ENCODE assay signal across 8 cellular contexts in genomic region chr15:75178171-75178937, GRCh38. TPM values are rescaled to one million over a fixed set of nuclear protein-coding genes. Genes with fewer than 3 reads are reported as not detected.
DNase-seq lines count a peak whose midpoint lies in the region; ATAC-seq and TF ChIP-seq lines count a peak whose summit lies in the region.

No MANE protein-coding gene starts in this region.

- intact Hi-C loops in activated T-helper 1 cell treated with anti-CD3 and anti-CD28 coated beads, Interleukin-12 subunit alpha, Interleukin-12 subunit beta, Interleukin-2, Interleukin-4 antibody, amounts not matched to agents 30 ng/mL and 10 ng/mL and 1 ng/mL, durations not matched to agents 14 hours and 24 hours and 36 hours (cut with micrococcal nuclease) = loop anchor here (2.0 kb wide), 1 partner anchor 22 kb away; the partner anchor contains the start of gene C15orf39
- intact Hi-C loops in spleen (cut with DNase I; ENCODE audit: low total_unique reads) = no loop called here

- H3K27me3 ChIP-seq in spleen (replicated peaks in 1 of 7) = peaks cover 0 to 35% (median 5%) of the 10 kb centered on the region in 7 donors

- H3K4me3 Mint-ChIP-seq in activated T-helper 1 cell treated with anti-CD3 and anti-CD28 coated beads, Interleukin-12 subunit alpha, Interleukin-12 subunit beta, Interleukin-2, Interleukin-4 antibody, amounts not matched to agents 30 ng/mL and 10 ng/mL and 1 ng/mL, durations not matched to agents 14 hours and 24 hours and 36 hours = no peak overlapping the region

- H3K9me3 ChIP-seq in spleen = no peaks in the 10 kb centered on the region

- peak; percentile 45 for ATAC-seq in HG02759 (IDR thresholded peaks at IDR 0.05; ENCODE audit: unreplicated experiment)
- ATAC-seq in GM19351 (IDR thresholded peaks at IDR 0.05; ENCODE audit: unreplicated experiment) = no peak

- peaks cover 39% of the 10 kb centered on the region for H3K27me3 Mint-ChIP-seq in activated T-helper 1 cell treated with anti-CD3 and anti-CD28 coated beads, Interleukin-12 subunit alpha, Interleukin-12 subunit beta, Interleukin-2, Interleukin-4 antibody, amounts not matched to agents 30 ng/mL and 10 ng/mL and 1 ng/mL, durations not matched to agents 14 hours and 24 hours and 36 hours (ENCODE audit: insufficient read depth)

- DNase-seq in activated T-helper 1 cell treated with anti-CD3 and anti-CD28 coated beads, Interleukin-12 subunit alpha, Interleukin-12 subunit beta, Interleukin-2, Interleukin-4 antibody, amounts not matched to agents 30 ng/mL and 10 ng/mL and 1 ng/mL, durations not matched to agents 14 hours and 24 hours and 36 hours (ENCODE audit: low spot score) = no peak
- DNase-seq in iPS-NIHi7 (ENCODE audit: extremely low spot score) (peak; percentile 69), spleen (peak; percentile 85), NCI-H2029 (lab: John Stamatoyannopoulos, UW) (no peak), medulla oblongata (ENCODE audit: extremely low spot score) (no peak), DMS53 (lab: John Stamatoyannopoulos, UW) (no peak)

- no peaks in the 10 kb centered on the region for H3K36me3 Mint-ChIP-seq in activated T-helper 1 cell treated with anti-CD3 and anti-CD28 coated beads, Interleukin-12 subunit alpha, Interleukin-12 subunit beta, Interleukin-2, Interleukin-4 antibody, amounts not matched to agents 30 ng/mL and 10 ng/mL and 1 ng/mL, durations not matched to agents 14 hours and 24 hours and 36 hours (ENCODE audit: low read depth)

- no peak for TF ChIP-seq POLR2A in spleen (IDR thresholded peaks at IDR 0.05)

- 14 to 26% (median 15%) methylated on average over 10 to 53 of the region's 53 CpGs for WGBS in spleen, 5 donors

- no peaks in the 10 kb centered on the region for H3K36me3 ChIP-seq in spleen

- H3K9me3 Mint-ChIP-seq in activated T-helper 1 cell treated with anti-CD3 and anti-CD28 coated beads, Interleukin-12 subunit alpha, Interleukin-12 subunit beta, Interleukin-2, Interleukin-4 antibody, amounts not matched to agents 30 ng/mL and 10 ng/mL and 1 ng/mL, durations not matched to agents 14 hours and 24 hours and 36 hours = no peaks in the 10 kb centered on the region

- H3K27ac Mint-ChIP-seq in activated T-helper 1 cell treated with anti-CD3 and anti-CD28 coated beads, Interleukin-12 subunit alpha, Interleukin-12 subunit beta, Interleukin-2, Interleukin-4 antibody, amounts not matched to agents 30 ng/mL and 10 ng/mL and 1 ng/mL, durations not matched to agents 14 hours and 24 hours and 36 hours = peak overlapping the region; percentile 58

- peaks cover 0 to 60% (median 34%) of the 10 kb centered on the region in 6 donors for H3K4me1 ChIP-seq in spleen

- peak overlapping the region in 6 of 8 donors; percentile 12 to 80 (median 63) for H3K27ac ChIP-seq in spleen

- peaks cover 38% of the 10 kb centered on the region for H3K4me1 Mint-ChIP-seq in activated T-helper 1 cell treated with anti-CD3 and anti-CD28 coated beads, Interleukin-12 subunit alpha, Interleukin-12 subunit beta, Interleukin-2, Interleukin-4 antibody, amounts not matched to agents 30 ng/mL and 10 ng/mL and 1 ng/mL, durations not matched to agents 14 hours and 24 hours and 36 hours (ENCODE audit: low read depth)

- H3K4me3 ChIP-seq in spleen = peak overlapping the region in 6 of 8 donors; percentile 13 to 61 (median 32)

- TF ChIP-seq CTCF in spleen (IDR thresholded peaks at IDR 0.05 in 8 of 11, conservative IDR thresholded peaks at IDR 0.05 in 3 of 11) = peak in 2 of 11 experiments; percentile 7 to 15

RNA-seq across cellular contexts. Expression of gene C15orf39, which starts 23.3 kb away (rescaled TPM):
- 46.1 and 49.5 TPM in 2 replicates for total RNA-seq in activated T-helper 1 cell treated with anti-CD3 and anti-CD28 coated beads, Interleukin-12 subunit alpha, Interleukin-12 subunit beta, Interleukin-2, Interleukin-4 antibody, amounts not matched to agents 30 ng/mL and 10 ng/mL and 1 ng/mL, durations not matched to agents 14 hours and 24 hours and 36 hours
- total RNA-seq in spleen = 10 to 100 TPM; 56.0 to 70.2 (median 67.6) TPM
- 10 to 100 TPM in 1 of 3 donors, 1 to 10 TPM in 2; 6.9 to 19.3 (median 7.4) TPM for polyA plus RNA-seq in spleen

Comparison
In these comparisons a context has a peak if more than half of its experiments do, and no peak if none do; other contexts are left out.
1. DNase-seq: peak in iPS-NIHi7 (single experiment) and spleen (single experiment); none in activated T-helper 1 cell treated with anti-CD3 and anti-CD28 coated beads, Interleukin-12 subunit alpha, Interleukin-12 subunit beta, Interleukin-2, Interleukin-4 antibody, amounts not matched to agents 30 ng/mL and 10 ng/mL and 1 ng/mL, durations not matched to agents 14 hours and 24 hours and 36 hours (single experiment), NCI-H2029 (single experiment), medulla oblongata (single experiment) and DMS53 (single experiment).